ENCODE assay signal across 19 cellular contexts in genomic region chr3:115086379-115086778, GRCh38.
"Had no signal": no experiment of that assay in that cellular context is flagged by ENCODE, and none has a peak within 500 bp of the region (broad histone marks: within the 10 kb centered on the region; RNA-seq: fewer than 3 reads in every experiment).

No MANE protein-coding gene starts in this region.

- H3K4me1 ChIP-seq: lower lobe of right lung had no signal

- H3K4me3 ChIP-seq: coronary artery, gastroesophageal sphincter, left ventricle myocardium inferior, lower lobe of right lung, mucosa of descending colon, right atrium auricular region, sigmoid colon, skin epidermis, tibial artery, upper lobe of right lung, vagina had no signal

- H3K27me3 ChIP-seq: gastroesophageal sphincter, neutrophil, right atrium auricular region, sigmoid colon, tibial artery, upper lobe of right lung, vagina had no signal

- H3K36me3 ChIP-seq: gastroesophageal sphincter, left ventricle myocardium inferior, lower lobe of right lung, neutrophil, right atrium auricular region, sigmoid colon, tibial artery, upper lobe of right lung, vagina had no signal

- H3K9me3 ChIP-seq: gastroesophageal sphincter, left ventricle myocardium inferior, lower lobe of right lung, mucosa of descending colon, neutrophil, right atrium auricular region, sigmoid colon, tibial artery, upper lobe of right lung, vagina had no signal

- H3K27ac ChIP-seq: coronary artery, gastroesophageal sphincter, left ventricle myocardium inferior, lower lobe of right lung, neutrophil, right atrium auricular region, sigmoid colon, tibial artery, upper lobe of right lung, vagina had no signal

- ATAC-seq: gastroesophageal sphincter; lower lobe of right lung; mucosa of descending colon; naive thymus-derived CD8-positive, alpha-beta T cell; upper lobe of right lung had no signal

- DNase-seq: effector CD8-positive, alpha-beta T cell; glutamatergic neuron; immature natural killer cell; left ventricle myocardium inferior; lower lobe of right lung; mesendoderm; mucosa of descending colon; naive thymus-derived CD8-positive, alpha-beta T cell; sigmoid colon; stimulated activated CD4-positive, alpha-beta T cell treated with anti-CD3 and anti-CD28 coated beads, Interleukin-12 subunit alpha, Interleukin-12 subunit beta, amount 100 ng/mL, for 4 hours; stimulated activated naive CD4-positive, alpha-beta T cell; tibial artery; upper lobe of right lung had no signal
